Comparison of ENCODE assay signal across 18 cellular contexts in the genomic region with DNA sequence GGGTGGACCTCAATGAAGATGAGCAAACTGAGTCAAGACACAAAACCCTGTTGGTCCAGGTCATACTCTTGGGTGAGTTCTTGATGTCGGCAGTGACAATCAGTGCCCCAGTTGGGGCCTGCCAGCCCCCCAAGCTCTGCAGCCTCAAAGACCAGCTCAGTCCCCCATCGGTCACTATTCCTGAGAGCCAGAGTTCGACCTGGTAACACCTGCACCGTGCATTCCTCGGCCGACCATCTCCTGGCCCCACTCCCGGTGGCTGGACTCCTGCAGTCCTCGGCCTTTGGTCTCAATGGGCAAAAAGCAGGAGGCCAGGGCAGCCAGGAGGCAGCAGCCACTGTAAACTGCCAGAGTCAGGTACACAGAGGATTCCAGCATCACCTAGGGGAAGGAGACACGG. TPM values are rescaled to one million over a fixed set of nuclear protein-coding genes. Genes with fewer than 3 reads are reported as not detected.
A peak's percentile ranks its signal among the peaks of the same experiment; 100 is the strongest.
DNase-seq lines count a peak whose midpoint lies in the region; ATAC-seq and TF ChIP-seq lines count a peak whose summit lies in the region.
"Had no signal": no experiment of that assay in that cellular context is flagged by ENCODE, and none has a peak within 500 bp of the region (broad histone marks: within the 10 kb centered on the region; RNA-seq: fewer than 3 reads in every experiment).

No MANE protein-coding gene starts in this region.

- H2BK5ac ChIP-seq in neuronal stem cell (ENCODE audit: low read length), result no peak overlapping the region

- no peaks in the 10 kb centered on the region for H3K79me2 ChIP-seq in PC-3 (ENCODE audit: low read length)

- H3K36me3 ChIP-seq in PC-3 (ENCODE audit: low read depth, low read length) (no peaks in the 10 kb centered on the region), neuronal stem cell (replicated peaks in 1 of 2; ENCODE audit: control insufficient read depth in 2 of 2, insufficient read depth in 2 of 2, low read length in 2 of 2) (no peaks in the 10 kb centered on the region), spleen (no peaks in the 10 kb centered on the region)
- H3K36me3 ChIP-seq in CD8-positive, alpha-beta memory T cell (ENCODE audit: insufficient read depth, low read length), result no peaks in the 10 kb centered on the region
- H3K36me3 ChIP-seq: BLaER1 had no signal

- H3K4me3 ChIP-seq in PC-3 (ENCODE audit: low read length), result no peak overlapping the region
- H3K4me3 ChIP-seq in neuronal stem cell (ENCODE audit: low read length in 2 of 2), result no peak overlapping the region
- H3K4me3 ChIP-seq in spleen, result no peak overlapping the region
- H3K4me3 ChIP-seq in CD8-positive, alpha-beta memory T cell (ENCODE audit: low read length), result no peak overlapping the region
- H3K4me3 ChIP-seq: BLaER1, GM23248 had no signal

- H3K4me1 ChIP-seq in PC-3 (ENCODE audit: insufficient read depth, low read length) (peaks cover 15% of the 10 kb centered on the region), neuronal stem cell (ENCODE audit: control insufficient read depth in 2 of 2, insufficient read depth in 1 of 2, low read depth in 1 of 2, low read length in 2 of 2) (peaks cover 8 to 9% of the 10 kb centered on the region in 2 donors), spleen (peaks cover 0 to 11% (median 0%) of the 10 kb centered on the region in 6 donors)
- no peaks in the 10 kb centered on the region for H3K4me1 ChIP-seq in CD8-positive, alpha-beta memory T cell (ENCODE audit: insufficient read depth, low read length)

- H3K4me1 Mint-ChIP-seq in CD8-positive, alpha-beta memory T cell, result no peaks in the 10 kb centered on the region
- H3K4me1 Mint-ChIP-seq: CD4-positive, CD25-positive, alpha-beta regulatory T cell had no signal

- DNase-seq in PC-3 (no peak), neuronal stem cell (ENCODE audit: low spot score) (no peak), spleen (peak; percentile 65), NCI-H69 (lab: John Stamatoyannopoulos, UW) (no peak), Kasumi-1 (lab: John Stamatoyannopoulos, UW) (no peak)
- DNase-seq in CD8-positive, alpha-beta memory T cell, result no peak
- DNase-seq: CD4-positive, CD25-positive, alpha-beta regulatory T cell; CD8-positive, alpha-beta T cell; DMS153; DND-41; GM23248; H7; HCEC 1CT had no signal

- no peak overlapping the region for H2BK12ac ChIP-seq in neuronal stem cell (ENCODE audit: low read length)

- peak overlapping the region; percentile 43 for H3K14ac ChIP-seq in neuronal stem cell (ENCODE audit: low read length)

- POLR2A ChIA-PET in PC-3 (lab: Charles Lee; ENCODE audit: unreplicated experiment), result no interaction called here
- POLR2A ChIA-PET in CD8-positive, alpha-beta memory T cell (lab: Charles Lee), result no interaction called here

- H4K20me1 ChIP-seq in PC-3 (ENCODE audit: low read length), result no peaks in the 10 kb centered on the region
- H4K20me1 ChIP-seq: BLaER1 had no signal

- H3K4me2 ChIP-seq in PC-3 (ENCODE audit: low read length), result peak overlapping the region; percentile 79
- H3K4me2 ChIP-seq in neuronal stem cell (ENCODE audit: insufficient read depth, low read length, poor library complexity, severe bottlenecking), result no peak overlapping the region
- H3K4me2 ChIP-seq: BLaER1 had no signal

- H2AK5ac ChIP-seq in neuronal stem cell (ENCODE audit: low read depth, low read length), result peak overlapping the region; percentile 77

- TF ChIP-seq CTCF in PC-3 (conservative IDR thresholded peaks at IDR 0.05; ENCODE audit: low read depth, low read length) (no peak), spleen (IDR thresholded peaks at IDR 0.05 in 8 of 11, conservative IDR thresholded peaks at IDR 0.05 in 3 of 11) (no peak)

- intact Hi-C loops in PC-3 (cut with micrococcal nuclease), result no loop called here
- intact Hi-C loops in spleen (cut with DNase I; ENCODE audit: low total_unique reads), result no loop called here

- no peak overlapping the region for H3K4me3 Mint-ChIP-seq in CD8-positive, alpha-beta memory T cell
- H3K4me3 Mint-ChIP-seq: CD4-positive, CD25-positive, alpha-beta regulatory T cell; CD8-positive, alpha-beta T cell had no signal

- H2AFZ ChIP-seq in PC-3 (ENCODE audit: low read length) (no peak overlapping the region; the same call in 1 of the 2 replicates), neuronal stem cell (ENCODE audit: low read length) (no peak overlapping the region)
- H2AFZ ChIP-seq: GM23248 had no signal

- peaks cover 0 to 3% (median 0%) of the 10 kb centered on the region in 3 donors for H3K36me3 Mint-ChIP-seq in CD8-positive, alpha-beta memory T cell
- H3K36me3 Mint-ChIP-seq: CD4-positive, CD25-positive, alpha-beta regulatory T cell; CD8-positive, alpha-beta T cell had no signal

- H4K8ac ChIP-seq in neuronal stem cell (ENCODE audit: low read depth, low read length), result no peak overlapping the region

- H3K9me3 ChIP-seq in PC-3 (ENCODE audit: low read length) (no peaks in the 10 kb centered on the region), neuronal stem cell (replicated peaks in 1 of 2; ENCODE audit: control insufficient read depth in 2 of 2, insufficient read depth in 1 of 2, low read depth in 1 of 2, low read length in 2 of 2) (peaks cover 0 to 3% of the 10 kb centered on the region in 2 donors), spleen (no peaks in the 10 kb centered on the region)
- no peaks in the 10 kb centered on the region for H3K9me3 ChIP-seq in CD8-positive, alpha-beta memory T cell (ENCODE audit: low read length)
- H3K9me3 ChIP-seq: BLaER1 had no signal

- no peaks in the 10 kb centered on the region for H3K27me3 ChIP-seq in PC-3 (ENCODE audit: low read length)
- H3K27me3 ChIP-seq in neuronal stem cell (ENCODE audit: control insufficient read depth in 3 of 3, insufficient read depth in 3 of 3, low read depth in 1 of 3, low read length in 3 of 3), result no peaks in the 10 kb centered on the region
- no peaks in the 10 kb centered on the region for H3K27me3 ChIP-seq in spleen (replicated peaks in 1 of 7)
- no peaks in the 10 kb centered on the region for H3K27me3 ChIP-seq in CD8-positive, alpha-beta memory T cell (ENCODE audit: insufficient read depth, low read length, poor library complexity, severe bottlenecking)
- H3K27me3 ChIP-seq: BLaER1 had no signal

- no peak overlapping the region for H3K23ac ChIP-seq in neuronal stem cell (ENCODE audit: low read depth, low read length, poor library complexity)

- H3K9me3 Mint-ChIP-seq in CD8-positive, alpha-beta memory T cell, result no peaks in the 10 kb centered on the region
- H3K9me3 Mint-ChIP-seq: CD8-positive, alpha-beta T cell had no signal

- peaks cover 2% of the 10 kb centered on the region for H3K79me1 ChIP-seq in neuronal stem cell (ENCODE audit: low read depth, low read length)

- no peak overlapping the region for H3K9ac ChIP-seq in PC-3 (ENCODE audit: low read length)
- H3K9ac ChIP-seq in neuronal stem cell (ENCODE audit: low read depth, low read length, poor library complexity), result no peak overlapping the region
- H3K9ac ChIP-seq: BLaER1, GM23248 had no signal

- H3K9me2 ChIP-seq in PC-3 (replicated peaks; ENCODE audit: low read length), result no peaks in the 10 kb centered on the region

- H3K27ac ChIP-seq in PC-3 (ENCODE audit: low read length) (no peak overlapping the region), neuronal stem cell (replicated peaks; ENCODE audit: low read length) (no peak overlapping the region), spleen (no peak overlapping the region)
- H3K27ac ChIP-seq in CD8-positive, alpha-beta memory T cell (ENCODE audit: low read depth, low read length), result no peak overlapping the region
- H3K27ac ChIP-seq: BLaER1, C4-2B, GM23248 had no signal

- H2BK120ac ChIP-seq in neuronal stem cell (ENCODE audit: low read depth, low read length), result no peak overlapping the region

- CTCF ChIA-PET in PC-3 (lab: Charles Lee), result no interaction called here
- CTCF ChIA-PET in CD8-positive, alpha-beta memory T cell (lab: Charles Lee), result no interaction called here

- no TSS peak for BruUV-seq in PC-3 (replicated peaks; lab: Mats Ljungman, UMichigan)

- WGBS in neuronal stem cell (ENCODE audit: extremely low coverage in 2 of 2, insufficient read length in 2 of 2, insufficient replicate concordance in 1 of 2), 2 donors, result no CpG with 5 or more reads among the region's 9 CpGs
- WGBS in spleen, 5 donors, result 91 to 96% (median 95%) methylated on average over 8 to 9 of the region's 9 CpGs

- H3K27me3 Mint-ChIP-seq in CD8-positive, alpha-beta memory T cell, result peaks cover 4 to 7% of the 10 kb centered on the region in 2 donors

- H3K18ac ChIP-seq in neuronal stem cell (ENCODE audit: low read length), result no peak overlapping the region

- no peak for TF ChIP-seq POLR2A in spleen (IDR thresholded peaks at IDR 0.05)

- no peak for ATAC-seq in PC-3
- ATAC-seq: CD8-positive, alpha-beta T cell had no signal

- H3K27ac Mint-ChIP-seq in CD8-positive, alpha-beta memory T cell, result no peak overlapping the region
- H3K27ac Mint-ChIP-seq: CD4-positive, CD25-positive, alpha-beta regulatory T cell; CD8-positive, alpha-beta T cell had no signal

- H2BK15ac ChIP-seq in neuronal stem cell (ENCODE audit: low read length), result peak overlapping the region; percentile 93

- no peak overlapping the region for H4K91ac ChIP-seq in neuronal stem cell (ENCODE audit: low read depth, low read length, poor library complexity)

- no peaks in the 10 kb centered on the region for H3F3A ChIP-seq in PC-3 (ENCODE audit: low read length, unreplicated experiment)

- H3K4ac ChIP-seq in neuronal stem cell (ENCODE audit: low read length), result no peak overlapping the region

RNA-seq across cellular contexts. Expression of a gene that starts 32.5 kb away (rescaled TPM):
- total RNA-seq in PC-3 (2014; rRNA removed), result not detected in 2 replicates
- polyA plus RNA-seq in neuronal stem cell (2013, experiment 1 of 2), result not detected
- polyA plus RNA-seq in neuronal stem cell (2013, experiment 2 of 2), result not detected
- total RNA-seq in spleen, result under 1 TPM in 1 of 7 donors, not detected in 6; 0.42 TPM
- polyA plus RNA-seq in spleen, result not detected
- not detected for total RNA-seq in CD8-positive, alpha-beta memory T cell
- polyA plus RNA-seq in CD8-positive, alpha-beta memory T cell, result not detected
- total RNA-seq: A172; A673; CD4-positive, CD25-positive, alpha-beta regulatory T cell; CD8-positive, alpha-beta T cell; GM23248; H1; H7 had no signal
- polyA plus RNA-seq: CD4-positive, CD25-positive, alpha-beta regulatory T cell; GM23248; H1 had no signal

RNA-seq across cellular contexts. Expression of a gene that starts 55.0 kb away (rescaled TPM):
- total RNA-seq in PC-3 (2014; rRNA removed) (17.2 and 24.2 TPM in 2 replicates), spleen (10 to 100 TPM; 32.2 to 71.3 (median 47.8) TPM)
- 9.8 TPM for polyA plus RNA-seq in neuronal stem cell (2013, experiment 1 of 2)
- 9.7 TPM for polyA plus RNA-seq in neuronal stem cell (2013, experiment 2 of 2)
- polyA plus RNA-seq in spleen, result 1 to 10 TPM; 1.7 to 8.6 (median 2.7) TPM
- total RNA-seq in CD8-positive, alpha-beta memory T cell, result 10 to 100 TPM; 38.4 to 42.4 TPM
- 12.0 TPM for polyA plus RNA-seq in CD8-positive, alpha-beta memory T cell
